Comparison of ENCODE assay signal across 16 cellular contexts in the genomic region with DNA sequence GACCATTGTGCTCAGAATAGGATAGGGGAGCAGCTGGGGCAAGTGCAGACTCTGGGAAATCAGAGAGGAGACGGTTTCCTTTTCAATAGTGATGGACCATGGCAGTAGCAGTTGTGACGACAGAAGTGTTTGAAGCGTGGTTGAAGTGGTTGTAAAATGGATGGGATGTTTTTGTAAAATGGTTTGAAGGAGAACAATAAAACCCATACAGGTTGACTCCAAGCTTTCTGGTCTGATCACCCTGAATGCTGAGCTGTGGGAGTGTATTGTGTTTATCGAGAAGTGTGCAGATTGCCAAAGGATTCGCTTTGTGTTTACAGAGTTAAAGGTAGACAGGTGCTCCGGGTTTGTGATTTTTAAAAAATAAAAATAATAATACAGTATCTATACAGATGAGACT.
DNase-seq lines count a peak whose midpoint lies in the region; ATAC-seq and TF ChIP-seq lines count a peak whose summit lies in the region.
"Had no signal": no experiment of that assay in that cellular context is flagged by ENCODE, and none has a peak within 500 bp of the region (broad histone marks: within the 10 kb centered on the region; RNA-seq: fewer than 3 reads in every experiment).

No MANE protein-coding gene starts in this region.

- intact Hi-C loops in left ventricle myocardium inferior (cut with micrococcal nuclease) (no loop called here), Right ventricle myocardium inferior (cut with DNase I) (no loop called here)

- TF ChIP-seq CTCF in cardiac muscle cell (IDR thresholded peaks at IDR 0.05; ENCODE audit: low read depth, low read length) (no peak), left ventricle myocardium inferior (IDR thresholded peaks at IDR 0.05; ENCODE audit: borderline replicate concordance) (no peak), neural cell (IDR thresholded peaks at IDR 0.05; ENCODE audit: poor library complexity, severe bottlenecking) (no peak), GM13977 (IDR thresholded peaks at IDR 0.05; ENCODE audit: extremely low read depth, insufficient read depth, missing control alignments) (no peak)

- TF ChIP-seq EP300 in neural cell (conservative IDR thresholded peaks at IDR 0.05; ENCODE audit: poor library complexity, severe bottlenecking): no peak

- no peak for DNase-seq in cardiac muscle cell (ENCODE audit: low read depth in 1 of 2, low spot score in 1 of 2)
- no peak for DNase-seq in left ventricle myocardium inferior
- peak; percentile 98 for DNase-seq in NCI-H187 treated with DMSO at 0.1 percent for 48 hours (lab: John Stamatoyannopoulos, UW)
- DNase-seq in NCI-H345 (lab: John Stamatoyannopoulos, UW): peak; percentile 99
- DNase-seq in NCI-H69 (lab: John Stamatoyannopoulos, UW): no peak
- no peak for DNase-seq in GM13977 (ENCODE audit: low spot score)
- DNase-seq in Right ventricle myocardium inferior (ENCODE audit: missing footprints): no peak
- DNase-seq: C1 segment of cervical spinal cord, DMS 273 treated with DMSO at 0.1 percent for 48 hours, H9, NCI-H1048, NCI-H446, NCI-H82, PC-9 had no signal

- in situ Hi-C loops in GM13977 (cut with MboI; ENCODE audit: low pct_unique_long_range_greater_than_20kb, low sequenced_read_pairs, unreplicated experiment): no loop called here

- H3K79me2 ChIP-seq in neural cell (replicated peaks; ENCODE audit: insufficient read depth, low read length): no peaks in the 10 kb centered on the region

- H3K9ac ChIP-seq in neural cell (ENCODE audit: low read length): no peak overlapping the region

- TF ChIP-seq RAD21 in neural cell (conservative IDR thresholded peaks at IDR 0.05): no peak

- H3K27me3 ChIP-seq in cardiac muscle cell: no peaks in the 10 kb centered on the region
- peaks cover 14% of the 10 kb centered on the region for H3K27me3 ChIP-seq in left ventricle myocardium inferior (ENCODE audit: low read depth)
- no peaks in the 10 kb centered on the region for H3K27me3 ChIP-seq in neural cell (ENCODE audit: insufficient read depth, low read depth, low read length)

- no peak overlapping the region for H3K4me2 ChIP-seq in neural cell (ENCODE audit: low read length)
- H3K4me2 ChIP-seq: A549, PC-9 had no signal

- no peak overlapping the region for H2AFZ ChIP-seq in neural cell (ENCODE audit: low read depth, low read length)
- H2AFZ ChIP-seq: PC-9 had no signal

- H3K4me3 ChIP-seq in cardiac muscle cell: no peak overlapping the region
- no peak overlapping the region for H3K4me3 ChIP-seq in left ventricle myocardium inferior
- no peak overlapping the region for H3K4me3 ChIP-seq in neural cell (ENCODE audit: low read length)
- H3K4me3 ChIP-seq: A549, PC-9 had no signal

- H3K27ac ChIP-seq in cardiac muscle cell: peak overlapping the region; percentile 2
- H3K27ac ChIP-seq in left ventricle myocardium inferior (replicated peaks): no peak overlapping the region
- peak overlapping the region; percentile 67 for H3K27ac ChIP-seq in neural cell (ENCODE audit: low read length)
- H3K27ac ChIP-seq: A549, PC-9 had no signal

- H3K36me3 ChIP-seq in cardiac muscle cell: no peaks in the 10 kb centered on the region
- no peaks in the 10 kb centered on the region for H3K36me3 ChIP-seq in left ventricle myocardium inferior
- no peaks in the 10 kb centered on the region for H3K36me3 ChIP-seq in neural cell (ENCODE audit: insufficient read depth, low read length)

- H3F3A ChIP-seq in neural cell (ENCODE audit: insufficient read depth, low read length, poor library complexity, severe bottlenecking): no peaks in the 10 kb centered on the region

- H3K9me3 ChIP-seq in cardiac muscle cell (ENCODE audit: low read depth) (no peaks in the 10 kb centered on the region), left ventricle myocardium inferior (replicated peaks) (peaks cover 5% of the 10 kb centered on the region), neural cell (ENCODE audit: low read length) (no peaks in the 10 kb centered on the region)

- H3K4me1 ChIP-seq in cardiac muscle cell (ENCODE audit: low read depth) (peaks cover 15% of the 10 kb centered on the region), left ventricle myocardium inferior (no peaks in the 10 kb centered on the region)
- H3K4me1 ChIP-seq: A549 had no signal

- no peak for ATAC-seq in Right ventricle myocardium inferior
- ATAC-seq: A549 had no signal

- no peaks in the 10 kb centered on the region for H3K9me2 ChIP-seq in neural cell (ENCODE audit: insufficient read depth, low read length)

- no peaks in the 10 kb centered on the region for H4K20me1 ChIP-seq in neural cell (ENCODE audit: insufficient read depth)

TF ChIP-seq in neural cell, 6 proteins besides CTCF, POLR2A, EP300 and RAD21:
- TF ChIP-seq SMC3 (conservative IDR thresholded peaks at IDR 0.05; ENCODE audit: poor library complexity) (no peak), POLR2AphosphoS5 (IDR thresholded peaks at IDR 0.05) (no peak)
TF ChIP-seq in neural cell: peak in this region for 0.

Comparison
In these comparisons a context has a peak if more than half of its experiments do, and no peak if none do; other contexts are left out.
1. DNase-seq: peak in NCI-H187 treated with DMSO at 0.1 percent for 48 hours (single experiment) and NCI-H345 (single experiment); none in cardiac muscle cell (0 of 2), left ventricle myocardium inferior (single experiment), NCI-H69 (single experiment), GM13977 (single experiment) and Right ventricle myocardium inferior (single experiment).